1 cellular context compared by ENCODE assay signal in genomic region chr14:88323520-88324199, GRCh38.
TF ChIP-seq lines count a peak whose summit lies in the region.

No MANE protein-coding gene starts in this region.

TF ChIP-seq in GM23338, 12 proteins besides CTCF, POLR2A, EP300 and RAD21 (continued from another document):
- no peak for TF ChIP-seq REST (IDR thresholded peaks at IDR 0.05; ENCODE audit: unreplicated experiment)
